1 cellular context compared by ENCODE assay signal in the genomic region with DNA sequence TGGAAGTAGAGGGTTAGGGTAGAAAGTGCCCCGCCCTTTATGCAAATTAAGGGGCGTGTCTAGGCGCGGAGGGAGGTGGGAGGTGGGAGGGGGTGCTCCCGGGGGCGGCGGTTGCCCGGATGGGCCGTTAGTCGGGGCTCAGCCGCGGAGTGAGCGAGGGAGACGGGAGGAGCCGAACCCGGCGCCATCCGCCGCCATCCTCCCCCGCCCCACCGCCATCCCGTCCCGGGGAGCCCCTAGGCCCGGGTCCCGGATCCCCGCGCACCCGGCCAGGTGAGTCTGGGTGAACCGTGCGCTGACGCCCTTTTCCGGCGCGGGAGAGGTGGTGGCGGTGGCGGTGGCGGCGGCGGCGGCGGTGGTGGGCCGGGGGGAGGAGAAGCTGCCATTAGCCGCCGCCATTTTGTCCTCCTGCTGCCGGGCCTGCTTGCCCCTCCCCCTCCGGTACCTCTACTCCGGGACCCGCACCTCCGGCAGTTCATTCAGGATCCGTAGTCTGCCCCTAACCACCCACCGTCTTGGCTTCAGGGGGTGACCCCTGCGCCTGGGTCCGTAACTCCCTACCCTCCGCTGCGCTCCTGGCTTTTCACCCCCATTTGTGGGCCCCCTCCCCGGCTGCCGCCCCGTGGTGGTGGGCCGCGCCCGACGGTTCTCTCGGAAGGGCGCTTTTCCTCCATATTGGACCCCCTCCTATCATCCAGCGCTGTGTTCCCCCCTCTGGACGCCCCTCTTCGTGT.
TF ChIP-seq lines count a peak whose summit lies in the region.

TSS of gene PRRC2A (plus strand) at position 130 of the 734 bp plus-strand sequence. CDS start 2,075 bp downstream, outside the sequence.

TF ChIP-seq in HEK293, 187 proteins besides CTCF, POLR2A, EP300 and RAD21 (continued from another document and continues in another):
- peak; percentile 89 for TF ChIP-seq ZNF280D (tag by site-specific recombination; IDR thresholded peaks at IDR 0.05)
- TF ChIP-seq ZNF10 (tag by site-specific recombination; IDR thresholded peaks at IDR 0.05) = peak; percentile 91
- TF ChIP-seq ZNF560 (tag by site-specific recombination; IDR thresholded peaks at IDR 0.05; ENCODE audit: borderline replicate concordance) = no peak
- no peak for TF ChIP-seq ZNF148 (tag by site-specific recombination; IDR thresholded peaks at IDR 0.05; ENCODE audit: borderline replicate concordance)
- TF ChIP-seq ZNF473 (tag by site-specific recombination; IDR thresholded peaks at IDR 0.05) = no peak
- peak; percentile 84 for TF ChIP-seq SP3 (tag by site-specific recombination; IDR thresholded peaks at IDR 0.05)
- peak; percentile 72; the same call in 1 of the 2 replicates for TF ChIP-seq ZBTB20 (tag by site-specific recombination; IDR thresholded peaks at IDR 0.05)
- TF ChIP-seq ZNF24 (tag by site-specific recombination; IDR thresholded peaks at IDR 0.05) = 0 out of 2 replicates have a peak, but pooled peaks have one; percentile 61
- TF ChIP-seq HOXD13 (CRISPR knock-in tag; IDR thresholded peaks at IDR 0.05; ENCODE audit: borderline replicate concordance) = no peak
- TF ChIP-seq ZBTB17 (tag by site-specific recombination; IDR thresholded peaks at IDR 0.05) = no peak
- peak; percentile 46; the same call in 1 of the 2 replicates for TF ChIP-seq ZNF623 (tag by site-specific recombination; IDR thresholded peaks at IDR 0.05)
- no peak for TF ChIP-seq ZNF529 (tag by site-specific recombination; IDR thresholded peaks at IDR 0.05; ENCODE audit: insufficient replicate concordance)
- TF ChIP-seq ZNF23 (tag by site-specific recombination; IDR thresholded peaks at IDR 0.05; ENCODE audit: borderline replicate concordance) = no peak
- no peak for TF ChIP-seq ZNF175 (tag by site-specific recombination; IDR thresholded peaks at IDR 0.05)
- TF ChIP-seq ZNF138 (tag by site-specific recombination; IDR thresholded peaks at IDR 0.05; ENCODE audit: borderline replicate concordance) = no peak
- no peak for TF ChIP-seq ZNF558 (tag by site-specific recombination; IDR thresholded peaks at IDR 0.05)
- TF ChIP-seq ZNF514 (tag by site-specific recombination; IDR thresholded peaks at IDR 0.05) = no peak
- no peak for TF ChIP-seq ZNF280C (tag by site-specific recombination; IDR thresholded peaks at IDR 0.05)
- no peak for TF ChIP-seq GFI1B (tag by site-specific recombination; IDR thresholded peaks at IDR 0.05)
- TF ChIP-seq ZNF626 (tag by site-specific recombination; IDR thresholded peaks at IDR 0.05) = no peak
- 0 out of 2 replicates have a peak, but pooled peaks have one; percentile 77 for TF ChIP-seq ZNF121 (tag by site-specific recombination; IDR thresholded peaks at IDR 0.05)
- TF ChIP-seq, protein P1, sequence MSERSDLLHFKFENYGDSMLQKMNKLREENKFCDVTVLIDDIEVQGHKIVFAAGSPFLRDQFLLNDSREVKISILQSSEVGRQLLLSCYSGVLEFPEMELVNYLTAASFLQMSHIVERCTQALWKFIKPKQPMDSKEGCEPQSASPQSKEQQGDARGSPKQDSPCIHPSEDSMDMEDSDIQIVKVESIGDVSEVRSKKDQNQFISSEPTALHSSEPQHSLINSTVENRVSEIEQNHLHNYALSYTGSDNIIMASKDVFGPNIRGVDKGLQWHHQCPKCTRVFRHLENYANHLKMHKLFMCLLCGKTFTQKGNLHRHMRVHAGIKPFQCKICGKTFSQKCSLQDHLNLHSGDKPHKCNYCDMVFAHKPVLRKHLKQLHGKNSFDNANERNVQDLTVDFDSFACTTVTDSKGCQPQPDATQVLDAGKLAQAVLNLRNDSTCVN (tag by site-specific recombination; optimal IDR thresholded peaks at IDR 0.05) = peak; percentile 71
- TF ChIP-seq ZNF324 (tag by site-specific recombination; IDR thresholded peaks at IDR 0.05) = peak; percentile 84; the same call in 1 of the 2 replicates
- peak; percentile 70; the same call in 1 of the 2 replicates for TF ChIP-seq WT1 (tag by site-specific recombination; IDR thresholded peaks at IDR 0.05)
- TF ChIP-seq, protein P2, sequence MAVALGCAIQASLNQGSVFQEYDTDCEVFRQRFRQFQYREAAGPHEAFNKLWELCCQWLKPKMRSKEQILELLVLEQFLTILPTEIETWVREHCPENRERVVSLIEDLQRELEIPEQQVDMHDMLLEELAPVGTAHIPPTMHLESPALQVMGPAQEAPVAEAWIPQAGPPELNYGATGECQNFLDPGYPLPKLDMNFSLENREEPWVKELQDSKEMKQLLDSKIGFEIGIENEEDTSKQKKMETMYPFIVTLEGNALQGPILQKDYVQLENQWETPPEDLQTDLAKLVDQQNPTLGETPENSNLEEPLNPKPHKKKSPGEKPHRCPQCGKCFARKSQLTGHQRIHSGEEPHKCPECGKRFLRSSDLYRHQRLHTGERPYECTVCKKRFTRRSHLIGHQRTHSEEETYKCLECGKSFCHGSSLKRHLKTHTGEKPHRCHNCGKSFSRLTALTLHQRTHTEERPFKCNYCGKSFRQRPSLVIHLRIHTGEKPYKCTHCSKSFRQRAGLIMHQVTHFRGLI (tag by site-specific recombination; IDR thresholded peaks at IDR 0.05) = peak; percentile 37
- TF ChIP-seq ZNF433 (tag by site-specific recombination; IDR thresholded peaks at IDR 0.05; ENCODE audit: low read depth) = no peak
- no peak; the same call in 1 of the 2 replicates for TF ChIP-seq MZF1 (tag by site-specific recombination; IDR thresholded peaks at IDR 0.05; ENCODE audit: borderline replicate concordance)
- peak; percentile 68; the same call in 1 of the 2 replicates for TF ChIP-seq KLF10 (tag by site-specific recombination; IDR thresholded peaks at IDR 0.05)
- TF ChIP-seq, protein P3, sequence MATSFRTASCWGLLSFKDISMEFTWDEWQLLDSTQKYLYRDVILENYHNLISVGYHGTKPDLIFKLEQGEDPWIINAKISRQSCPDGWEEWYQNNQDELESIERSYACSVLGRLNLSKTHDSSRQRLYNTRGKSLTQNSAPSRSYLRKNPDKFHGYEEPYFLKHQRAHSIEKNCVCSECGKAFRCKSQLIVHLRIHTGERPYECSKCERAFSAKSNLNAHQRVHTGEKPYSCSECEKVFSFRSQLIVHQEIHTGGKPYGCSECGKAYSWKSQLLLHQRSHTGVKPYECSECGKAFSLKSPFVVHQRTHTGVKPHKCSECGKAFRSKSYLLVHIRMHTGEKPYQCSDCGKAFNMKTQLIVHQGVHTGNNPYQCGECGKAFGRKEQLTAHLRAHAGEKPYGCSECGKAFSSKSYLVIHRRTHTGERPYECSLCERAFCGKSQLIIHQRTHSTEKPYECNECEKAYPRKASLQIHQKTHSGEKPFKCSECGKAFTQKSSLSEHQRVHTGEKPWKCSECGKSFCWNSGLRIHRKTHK (tag by site-specific recombination; IDR thresholded peaks at IDR 0.05) = no peak
- TF ChIP-seq, protein P4, sequence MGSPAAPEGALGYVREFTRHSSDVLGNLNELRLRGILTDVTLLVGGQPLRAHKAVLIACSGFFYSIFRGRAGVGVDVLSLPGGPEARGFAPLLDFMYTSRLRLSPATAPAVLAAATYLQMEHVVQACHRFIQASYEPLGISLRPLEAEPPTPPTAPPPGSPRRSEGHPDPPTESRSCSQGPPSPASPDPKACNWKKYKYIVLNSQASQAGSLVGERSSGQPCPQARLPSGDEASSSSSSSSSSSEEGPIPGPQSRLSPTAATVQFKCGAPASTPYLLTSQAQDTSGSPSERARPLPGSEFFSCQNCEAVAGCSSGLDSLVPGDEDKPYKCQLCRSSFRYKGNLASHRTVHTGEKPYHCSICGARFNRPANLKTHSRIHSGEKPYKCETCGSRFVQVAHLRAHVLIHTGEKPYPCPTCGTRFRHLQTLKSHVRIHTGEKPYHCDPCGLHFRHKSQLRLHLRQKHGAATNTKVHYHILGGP (tag by site-specific recombination; IDR thresholded peaks at IDR 0.05) = no peak
- TF ChIP-seq ZNF629 (tag by site-specific recombination; IDR thresholded peaks at IDR 0.05) = no peak; the same call in 1 of the 2 replicates
- TF ChIP-seq BCL11A (tag by site-specific recombination; IDR thresholded peaks at IDR 0.05; ENCODE audit: low read depth) = no peak
- TF ChIP-seq PRDM2 (tag by site-specific recombination; IDR thresholded peaks at IDR 0.05; ENCODE audit: borderline replicate concordance) = no peak
- peak; percentile 68; the same call in 1 of the 2 replicates for TF ChIP-seq SP7 (tag by site-specific recombination; IDR thresholded peaks at IDR 0.05)
- TF ChIP-seq ZBTB8A (tag by site-specific recombination; IDR thresholded peaks at IDR 0.05) = peak; percentile 94
- TF ChIP-seq PRDM1 (tag by site-specific recombination; IDR thresholded peaks at IDR 0.05) = no peak
